In genomic region chr10:52346394-52347326, GRCh38 we compare ENCODE assay signal across 10 cellular contexts. TPM values are rescaled to one million over a fixed set of nuclear protein-coding genes. Genes with fewer than 3 reads are reported as not detected.
"Had no signal": no experiment of that assay in that cellular context is flagged by ENCODE, and none has a peak within 500 bp of the region (broad histone marks: within the 10 kb centered on the region; RNA-seq: fewer than 3 reads in every experiment).

No MANE protein-coding gene starts in this region.

- H3K36me3 ChIP-seq: heart right ventricle, lower lobe of right lung had no signal

- ATAC-seq: activated CD4-positive, CD25-positive, alpha-beta regulatory T cell treated with anti-CD3 and anti-CD28 coated beads, Interleukin-2, amount 50 U/mL, for 24 hours; activated CD8-positive, alpha-beta T cell treated with anti-CD3 and anti-CD28 coated beads for 36 hours; activated naive CD4-positive, alpha-beta T cell treated with anti-CD3 and anti-CD28 coated beads, Interleukin-2, amount 50 U/mL, for 72 hours; naive thymus-derived CD4-positive, alpha-beta T cell; stimulated activated naive CD8-positive, alpha-beta T cell treated with anti-CD3 and anti-CD28 coated beads, Interleukin-15, Interleukin-2, amounts not matched to agents 100 U/mL and 50 U/mL, for 24 hours had no signal

- H3K27me3 ChIP-seq: heart right ventricle had no signal

- H3K27ac ChIP-seq: heart right ventricle, lower lobe of right lung had no signal

- H3K4me1 ChIP-seq: heart right ventricle, lower lobe of right lung had no signal

- H3K9me3 ChIP-seq: lower lobe of right lung had no signal

- H3K4me3 ChIP-seq: heart right ventricle, lower lobe of right lung had no signal

- DNase-seq: activated CD4-positive, alpha-beta T cell treated with anti-CD3 and anti-CD28 coated beads, Interleukin-2, amount 10 ng/mL, durations not matched to agents 24 days and 14 days; activated CD8-positive, alpha-beta T cell treated with anti-CD3 and anti-CD28 coated beads for 36 hours; heart right ventricle; lower lobe of right lung; naive thymus-derived CD4-positive, alpha-beta T cell; stimulated activated CD4-positive, alpha-beta T cell treated with anti-CD3 and anti-CD28 coated beads, Interleukin-4, amount 100 ng/mL, for 24 hours; stimulated activated naive CD8-positive, alpha-beta T cell treated with anti-CD3 and anti-CD28 coated beads, Interleukin-15, Interleukin-2, amounts not matched to agents 100 U/mL and 50 U/mL, for 24 hours had no signal

RNA-seq across cellular contexts. Expression of gene DKK1, which starts 32.6 kb away (rescaled TPM):
- total RNA-seq: activated CD4-positive, alpha-beta T cell treated with anti-CD3 and anti-CD28 coated beads, Interleukin-2, amount 10 ng/mL, durations not matched to agents 24 days and 14 days; activated CD8-positive, alpha-beta T cell treated with anti-CD3 and anti-CD28 coated beads for 36 hours; activated naive CD4-positive, alpha-beta T cell treated with anti-CD3 and anti-CD28 coated beads, Interleukin-2, amount 50 U/mL, for 72 hours; naive thymus-derived CD4-positive, alpha-beta T cell; T-helper 2 cell treated with Interferon-gamma antibody and Interleukin-4, amounts not matched to agents 100 ng/mL and 5 ng/mL, for 36 hours had no signal
- polyA plus RNA-seq: naive thymus-derived CD4-positive, alpha-beta T cell had no signal
